Comparison of ENCODE assay signal across 1 cellular context in genomic region chr3:161253711-161254110, GRCh38.
TF ChIP-seq lines count a peak whose summit lies in the region.

No MANE protein-coding gene starts in this region.

TF ChIP-seq in HCT116, 20 proteins besides CTCF, POLR2A, EP300 and RAD21 (continued from another document):
- TF ChIP-seq EZH2phosphoT487 (IDR thresholded peaks at IDR 0.05; ENCODE audit: borderline replicate concordance) (no peak), CBX3 (IDR thresholded peaks at IDR 0.05; ENCODE audit: low read depth) (no peak), MAX (IDR thresholded peaks at IDR 0.05) (no peak), POLR2AphosphoS5 (IDR thresholded peaks at IDR 0.05; ENCODE audit: low read depth, low read length) (no peak)
